In genomic region chr2:182907081-182907830, GRCh38 we compare ENCODE assay signal across 19 cellular contexts. TPM values are rescaled to one million over a fixed set of nuclear protein-coding genes. Genes with fewer than 3 reads are reported as not detected.
A peak's percentile ranks its signal among the peaks of the same experiment; 100 is the strongest.
DNase-seq lines count a peak whose midpoint lies in the region; FAIRE-seq and TF ChIP-seq lines count a peak whose summit lies in the region.
"Had no signal": no experiment of that assay in that cellular context is flagged by ENCODE, and none has a peak within 500 bp of the region (broad histone marks: within the 10 kb centered on the region; RNA-seq: fewer than 3 reads in every experiment).

No MANE protein-coding gene starts in this region.

- H3K4me3 ChIP-seq in HUES64 (ENCODE audit: low read length) = no peak overlapping the region
- H3K4me3 ChIP-seq in astrocyte (ENCODE audit: insufficient read depth, low read depth, low read length) = no peak overlapping the region
- H3K4me3 ChIP-seq: right lobe of liver, thyroid gland had no signal

- H3K9ac ChIP-seq in HUES64 (ENCODE audit: low read depth, low read length) (no peak overlapping the region), astrocyte (ENCODE audit: low read length) (no peak overlapping the region)

- H3K4me1 Mint-ChIP-seq in astrocyte (ENCODE audit: low read depth, unreplicated experiment) (peaks cover 4% of the 10 kb centered on the region), osteocyte (ENCODE audit: unreplicated experiment) (peaks cover 31% of the 10 kb centered on the region)
- H3K4me1 Mint-ChIP-seq: activated T-helper 17 cell treated with anti-CD3 and anti-CD28 coated beads, Interleukin-2, amount 50 U/mL, for 72 hours; B cell had no signal

- H3K27ac Mint-ChIP-seq in astrocyte (ENCODE audit: unreplicated experiment) = peak overlapping the region; percentile 1
- peak overlapping the region; percentile 86 for H3K27ac Mint-ChIP-seq in osteocyte (ENCODE audit: unreplicated experiment)
- H3K27ac Mint-ChIP-seq: activated CD8-positive, alpha-beta T cell treated with anti-CD3 and anti-CD28 coated beads for 36 hours; activated T-helper 17 cell treated with anti-CD3 and anti-CD28 coated beads, Interleukin-2, amount 50 U/mL, for 72 hours; B cell had no signal

- intact Hi-C loops in posterior vena cava (cut with DNase I) = no loop called here

- H3K27me3 ChIP-seq in HUES64 (ENCODE audit: insufficient read depth, low read length) = no peaks in the 10 kb centered on the region
- H3K27me3 ChIP-seq in astrocyte (ENCODE audit: insufficient read depth, low read length) = no peaks in the 10 kb centered on the region
- H3K27me3 ChIP-seq: right lobe of liver, thyroid gland had no signal

- no peaks in the 10 kb centered on the region for H3K79me2 ChIP-seq in astrocyte (ENCODE audit: insufficient read depth, low read length)

- no peak overlapping the region for H2AFZ ChIP-seq in astrocyte (ENCODE audit: low read depth, low read length)

- H3K36me3 Mint-ChIP-seq in astrocyte (ENCODE audit: low read depth, unreplicated experiment) (peaks cover 12% of the 10 kb centered on the region), osteocyte (ENCODE audit: unreplicated experiment) (peaks cover 36% of the 10 kb centered on the region)

- no peaks in the 10 kb centered on the region for H4K20me1 ChIP-seq in astrocyte (ENCODE audit: insufficient read depth, low read length)

- H3K27ac ChIP-seq in HUES64 (ENCODE audit: low read depth, low read length) (peak overlapping the region; percentile 43; the same call in 1 of the 2 replicates), astrocyte (ENCODE audit: low read depth, low read length) (no peak overlapping the region)
- H3K27ac ChIP-seq: right lobe of liver, thyroid gland had no signal

- H3K9me3 ChIP-seq in HUES64 (ENCODE audit: insufficient read depth, low read depth, low read length) (no peaks in the 10 kb centered on the region), astrocyte (ENCODE audit: insufficient read depth, low read depth, low read length) (no peaks in the 10 kb centered on the region)
- H3K9me3 ChIP-seq: right lobe of liver, thyroid gland had no signal

- H3K9me3 Mint-ChIP-seq in astrocyte (ENCODE audit: unreplicated experiment) (no peaks in the 10 kb centered on the region), osteocyte (ENCODE audit: unreplicated experiment) (peaks cover 3% of the 10 kb centered on the region)
- H3K9me3 Mint-ChIP-seq: activated CD8-positive, alpha-beta T cell treated with anti-CD3 and anti-CD28 coated beads for 36 hours; activated T-helper 17 cell treated with anti-CD3 and anti-CD28 coated beads, Interleukin-2, amount 50 U/mL, for 72 hours had no signal

- H3K4me1 ChIP-seq in HUES64 (ENCODE audit: insufficient read depth, low read length) = peaks cover 14% of the 10 kb centered on the region
- no peaks in the 10 kb centered on the region for H3K4me1 ChIP-seq in astrocyte (ENCODE audit: insufficient read depth, low read length)

- H3K27me3 Mint-ChIP-seq in astrocyte (ENCODE audit: low read depth, unreplicated experiment) (no peaks in the 10 kb centered on the region), osteocyte (ENCODE audit: unreplicated experiment) (no peaks in the 10 kb centered on the region)
- H3K27me3 Mint-ChIP-seq: activated CD8-positive, alpha-beta T cell treated with anti-CD3 and anti-CD28 coated beads for 36 hours; activated T-helper 17 cell treated with anti-CD3 and anti-CD28 coated beads, Interleukin-2, amount 50 U/mL, for 72 hours had no signal

- no peak for TF ChIP-seq CTCF in astrocyte (IDR thresholded peaks at IDR 0.05; ENCODE audit: insufficient read depth, low read depth, low read length)
- no peak for TF ChIP-seq CTCF in osteocyte (IDR thresholded peaks at IDR 0.05)
- no peak for TF ChIP-seq CTCF in GM20000 (IDR thresholded peaks at IDR 0.05; ENCODE audit: extremely low read depth, missing control alignments)

- FAIRE-seq in astrocyte (lab: Jason Lieb, UNC) = no peak
- FAIRE-seq: TTC549 had no signal

- H3K4me3 Mint-ChIP-seq in astrocyte (ENCODE audit: unreplicated experiment) = no peak overlapping the region
- peak overlapping the region; percentile 36 for H3K4me3 Mint-ChIP-seq in osteocyte (ENCODE audit: unreplicated experiment)
- H3K4me3 Mint-ChIP-seq: activated CD8-positive, alpha-beta T cell treated with anti-CD3 and anti-CD28 coated beads for 36 hours; activated T-helper 17 cell treated with anti-CD3 and anti-CD28 coated beads, Interleukin-2, amount 50 U/mL, for 72 hours; B cell had no signal

- DNase-seq in astrocyte (ENCODE audit: low read depth) (no peak), fibroblast of peridontal ligament (ENCODE audit: extremely low read depth) (peak; percentile 60), osteocyte (ENCODE audit: extremely low spot score, unreplicated experiment) (no peak), GM20000 (ENCODE audit: low spot score) (no peak), posterior vena cava (ENCODE audit: low spot score) (no peak), NCI-H526 (lab: John Stamatoyannopoulos, UW) (no peak)
- DNase-seq in stimulated activated CD4-positive, alpha-beta T cell treated with anti-CD3 and anti-CD28 coated beads, Interleukin-12 subunit alpha, Interleukin-12 subunit beta, amount 100 ng/mL, for 4 hours = no peak
- DNase-seq: activated CD8-positive, alpha-beta T cell treated with anti-CD3 and anti-CD28 coated beads for 36 hours; amygdala; NCI-H1417; NCI-H446 treated with DMSO at 0.1 percent for 48 hours; right lobe of liver; stimulated activated CD4-positive, alpha-beta T cell treated with anti-CD3 and anti-CD28 coated beads, Interleukin-4, amount 100 ng/mL, for 4 hours; thyroid gland had no signal

- no peak overlapping the region for H3K4me2 ChIP-seq in astrocyte (ENCODE audit: low read length)

- H3K36me3 ChIP-seq in HUES64 (ENCODE audit: insufficient read depth, low read length) (peaks cover 19% of the 10 kb centered on the region), astrocyte (ENCODE audit: insufficient read depth, low read length) (peaks cover 7% of the 10 kb centered on the region)
- H3K36me3 ChIP-seq: right lobe of liver, thyroid gland had no signal

- 16% methylated on average over 7 of the region's 7 CpGs for WGBS in HUES64

RNA-seq across cellular contexts. Expression of gene FRZB, which starts 40.8 kb away (rescaled TPM):
- 10.8 TPM for polyA plus RNA-seq in HUES64 (2013, experiment 1 of 2)
- 13.6 TPM for polyA plus RNA-seq in HUES64 (2013, experiment 2 of 2)
- total RNA-seq in astrocyte = 0.67 and 0.77 TPM in 2 replicates
- total RNA-seq in osteocyte = 46.6 and 47.3 TPM in 2 replicates
- total RNA-seq in posterior vena cava = 1 to 10 TPM; 5.4 to 6.9 TPM
- total RNA-seq: activated CD8-positive, alpha-beta T cell treated with anti-CD3 and anti-CD28 coated beads for 36 hours; activated T-helper 17 cell treated with anti-CD3 and anti-CD28 coated beads, Interleukin-2, amount 50 U/mL, for 72 hours; B cell; SK-MEL-5 had no signal
